ENCODE assay signal across 9 cellular contexts in the genomic region with DNA sequence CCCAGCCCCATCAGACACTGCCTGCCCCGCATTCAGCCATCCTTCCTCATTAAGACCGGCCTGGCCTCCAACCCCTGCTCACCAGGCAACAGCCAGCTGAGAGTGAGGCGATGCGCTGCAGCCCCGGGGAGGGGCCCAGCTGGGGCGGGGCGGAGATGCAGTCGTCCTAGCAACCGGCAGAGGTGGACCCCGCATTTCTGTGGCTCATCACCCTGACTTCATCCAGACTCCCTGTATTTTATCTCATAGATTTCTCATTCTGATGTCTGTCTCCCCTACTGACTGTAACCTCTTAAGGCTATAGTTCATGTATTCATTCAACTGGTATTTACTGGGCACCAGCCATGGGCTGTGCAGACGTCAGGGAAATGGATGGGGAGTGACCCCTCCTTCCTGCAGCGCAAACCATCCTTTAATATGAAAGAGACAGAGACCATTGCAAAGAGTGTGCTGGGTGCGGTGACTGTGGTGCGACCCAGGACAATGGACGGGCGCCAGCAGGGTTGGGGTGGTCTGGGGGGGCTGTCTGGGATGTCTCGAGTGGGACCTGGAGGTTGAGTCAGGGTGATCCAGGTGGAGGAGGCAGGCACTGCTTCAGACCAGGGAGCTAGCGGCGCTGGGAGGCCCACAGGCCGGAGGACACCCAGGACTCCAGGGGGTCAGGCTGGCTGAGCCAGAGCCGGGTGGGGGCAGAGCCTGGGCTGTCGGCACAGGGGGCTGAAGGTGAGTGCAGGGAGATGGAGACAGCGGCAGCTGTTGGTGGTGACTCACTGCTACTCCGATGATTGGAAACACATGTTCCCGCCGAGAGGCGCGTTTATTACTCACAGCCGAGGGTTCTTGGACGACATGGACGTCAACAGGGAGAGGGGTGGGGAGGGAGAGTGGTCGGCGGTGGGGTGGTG. TPM values are rescaled to one million over a fixed set of nuclear protein-coding genes. Genes with fewer than 3 reads are reported as not detected.
A peak's percentile ranks its signal among the peaks of the same experiment; 100 is the strongest.
DNase-seq lines count a peak whose midpoint lies in the region; ATAC-seq, FAIRE-seq and TF ChIP-seq lines count a peak whose summit lies in the region.
"Had no signal": no experiment of that assay in that cellular context is flagged by ENCODE, and none has a peak within 500 bp of the region (broad histone marks: within the 10 kb centered on the region; RNA-seq: fewer than 3 reads in every experiment).

No MANE protein-coding gene starts in this region.

- no peaks in the 10 kb centered on the region for H3K79me2 ChIP-seq in HCT116 (ENCODE audit: insufficient read depth, low read length)

- no peak for TF ChIP-seq RAD21 in HCT116 (IDR thresholded peaks at IDR 0.05; ENCODE audit: low read depth)

- no peaks in the 10 kb centered on the region for H3K36me3 Mint-ChIP-seq in activated T-helper 17 cell treated with anti-CD3 and anti-CD28 coated beads, Interleukin-2, amount 50 U/mL, for 72 hours (ENCODE audit: low read depth)
- peaks cover 0 to 2% of the 10 kb centered on the region in 2 donors for H3K36me3 Mint-ChIP-seq in CD14-positive monocyte

- H3K4me1 ChIP-seq in HCT116 (ENCODE audit: control insufficient read depth in 1 of 2, insufficient read depth in 2 of 2, low read length in 2 of 2) (peaks cover 25 to 64% of the 10 kb centered on the region in 2 experiments), right cardiac atrium (ENCODE audit: control insufficient read depth, insufficient read depth, low read length) (peaks cover 4% of the 10 kb centered on the region), stomach smooth muscle (ENCODE audit: control insufficient read depth, insufficient read depth, low read length) (peaks cover 31% of the 10 kb centered on the region)

- ATAC-seq in HCT116 (peak; percentile 39), right cardiac atrium (peak; percentile 27 to 47)
- ATAC-seq in activated T-helper 17 cell treated with anti-CD3 and anti-CD28 coated beads, Interleukin-2, amount 50 U/mL, for 72 hours (replicated peaks), result no peak

- RAD21 ChIA-PET in HCT116 (lab: Charles Lee; ENCODE audit: low non-redundant PET in 1 of 2, low total read pairs in 2 of 2, uncharacterized antibody in 2 of 2, unreplicated experiment in 2 of 2), result interaction anchor here in 1 of 2 experiments (0.6 kb wide), 1 partner anchor 26 kb away, joined by 3 read pairs; no protein-coding TSS in a partner anchor

- no peaks in the 10 kb centered on the region for H3K9me2 ChIP-seq in HCT116 (ENCODE audit: insufficient read depth)

- TF ChIP-seq CTCF in HCT116 (IDR thresholded peaks at IDR 0.05 in 2 of 3, conservative IDR thresholded peaks at IDR 0.05 in 1 of 3; ENCODE audit: borderline replicate concordance in 1 of 3, insufficient read depth in 1 of 3, low read depth in 2 of 3, low read length in 2 of 3) (no peak), CD14-positive monocyte (IDR thresholded peaks at IDR 0.05) (no peak)

- no peak overlapping the region for H3K4me3 ChIP-seq in HCT116 (replicated peaks in 1 of 2; ENCODE audit: low read depth in 1 of 2, low read length in 2 of 2)
- H3K4me3 ChIP-seq in right cardiac atrium (ENCODE audit: low read length), result no peak overlapping the region
- H3K4me3 ChIP-seq in stomach smooth muscle (ENCODE audit: low read length in 2 of 2), result no peak overlapping the region

- WGBS in right cardiac atrium, result 72% methylated on average over 33 of the region's 33 CpGs

- H3K4me1 Mint-ChIP-seq in activated T-helper 17 cell treated with anti-CD3 and anti-CD28 coated beads, Interleukin-2, amount 50 U/mL, for 72 hours, result peaks cover 4% of the 10 kb centered on the region
- H3K4me1 Mint-ChIP-seq in CD14-positive monocyte, result peaks cover 22% of the 10 kb centered on the region

- H3K4me2 ChIP-seq in HCT116 (ENCODE audit: low read length), result peak overlapping the region; percentile 55

- TF ChIP-seq POLR2A in HCT116 (IDR thresholded peaks at IDR 0.05; ENCODE audit: borderline replicate concordance, extremely low read depth, insufficient read depth, insufficient read length) (no peak), GM12892 (IDR thresholded peaks at IDR 0.05; ENCODE audit: low read depth, low read length) (no peak)

- no peak overlapping the region for H3K4me3 Mint-ChIP-seq in activated T-helper 17 cell treated with anti-CD3 and anti-CD28 coated beads, Interleukin-2, amount 50 U/mL, for 72 hours
- no peak overlapping the region for H3K4me3 Mint-ChIP-seq in CD14-positive monocyte

- H3K9me3 ChIP-seq in HCT116 (ENCODE audit: control insufficient read depth in 1 of 2, insufficient read depth in 1 of 2, low read depth in 1 of 2, low read length in 2 of 2) (no peaks in the 10 kb centered on the region), right cardiac atrium (ENCODE audit: control insufficient read depth, low read length) (no peaks in the 10 kb centered on the region), stomach smooth muscle (ENCODE audit: control insufficient read depth in 2 of 2, low read length in 2 of 2) (no peaks in the 10 kb centered on the region)

- no peaks in the 10 kb centered on the region for H4K20me1 ChIP-seq in HCT116 (ENCODE audit: insufficient read depth)

- H3K9me3 Mint-ChIP-seq in activated T-helper 17 cell treated with anti-CD3 and anti-CD28 coated beads, Interleukin-2, amount 50 U/mL, for 72 hours, result no peaks in the 10 kb centered on the region
- no peaks in the 10 kb centered on the region for H3K9me3 Mint-ChIP-seq in CD14-positive monocyte

- no peaks in the 10 kb centered on the region for H3K27me3 ChIP-seq in HCT116 (ENCODE audit: insufficient read depth, low read length)
- no peaks in the 10 kb centered on the region for H3K27me3 ChIP-seq in right cardiac atrium (ENCODE audit: control insufficient read depth, insufficient read depth)
- H3K27me3 ChIP-seq in stomach smooth muscle (ENCODE audit: control insufficient read depth in 1 of 2, insufficient read depth in 2 of 2, low read length in 2 of 2), result no peaks in the 10 kb centered on the region

- H3K9ac ChIP-seq in HCT116 (ENCODE audit: low read length) (peak overlapping the region; percentile 33; the same call in 1 of the 2 replicates), stomach smooth muscle (ENCODE audit: low read length in 2 of 2) (no peak overlapping the region)

- no peak for FAIRE-seq in GM12892 (lab: Jason Lieb, UNC)

- CTCF ChIA-PET in HCT116 (lab: Charles Lee), result interaction anchor here (1.2 kb wide), 1 partner anchor 36 kb away, joined by 3 read pairs; no protein-coding TSS in a partner anchor

- H3K27ac Mint-ChIP-seq in activated T-helper 17 cell treated with anti-CD3 and anti-CD28 coated beads, Interleukin-2, amount 50 U/mL, for 72 hours, result peak overlapping the region; percentile 54
- H3K27ac Mint-ChIP-seq in CD14-positive monocyte, result peak overlapping the region in 2 of 7 donors; percentile 41

- POLR2A ChIA-PET in HCT116 (lab: Charles Lee), result interaction anchor here (0.9 kb wide), 1 partner anchor 18 kb away, joined by 3 read pairs; no protein-coding TSS in a partner anchor

- intact Hi-C loops in HCT116 (cut with micrococcal nuclease) (no loop called here), right cardiac atrium (cut with DNase I) (no loop called here), CD14-positive monocyte (cut with micrococcal nuclease) (no loop called here)

- H2AFZ ChIP-seq in HCT116 (ENCODE audit: low read depth, low read length, poor library complexity, severe bottlenecking), result peak overlapping the region; percentile 70

- H3K27ac ChIP-seq in HCT116 (ENCODE audit: low read depth, low read length) (no peak overlapping the region; the same call in 1 of the 2 replicates), right cardiac atrium (ENCODE audit: low read length) (no peak overlapping the region), stomach smooth muscle (ENCODE audit: low read length) (peak overlapping the region; percentile 96)

- H3K36me3 ChIP-seq in HCT116 (ENCODE audit: control insufficient read depth in 1 of 2, insufficient read depth in 2 of 2, low read length in 2 of 2) (no peaks in the 10 kb centered on the region), stomach smooth muscle (ENCODE audit: control insufficient read depth in 2 of 2, insufficient read depth in 2 of 2, low read length in 2 of 2) (no peaks in the 10 kb centered on the region)

- BruUV-seq in HCT116 (replicated peaks; lab: Mats Ljungman, UMichigan), result no TSS peak

- DNase-seq in HCT116 (ENCODE audit: low read depth, low spot score), result no peak
- peak; percentile 80 to 83 (median 82) for DNase-seq in right cardiac atrium
- DNase-seq in HuH-7 (ENCODE audit: low spot score), result no peak
- DNase-seq in CD14-positive monocyte (ENCODE audit: low spot score), result no peak
- DNase-seq in GM12892 (ENCODE audit: insufficient read length), result no peak
- no peak for DNase-seq in NCI-H2196 treated with DMSO at 0.1 percent for 48 hours (lab: John Stamatoyannopoulos, UW; ENCODE audit: unreplicated experiment)
- DNase-seq: NCI-H1092 treated with DMSO at 0.1 percent for 48 hours had no signal

- peaks cover 3% of the 10 kb centered on the region for H3K27me3 Mint-ChIP-seq in activated T-helper 17 cell treated with anti-CD3 and anti-CD28 coated beads, Interleukin-2, amount 50 U/mL, for 72 hours
- H3K27me3 Mint-ChIP-seq in CD14-positive monocyte (ENCODE audit: low read depth in 3 of 3), result peaks cover 3 to 9% (median 6%) of the 10 kb centered on the region in 3 donors

TF ChIP-seq in HCT116, 20 proteins besides CTCF, POLR2A, EP300 and RAD21 (continues in another document):
- TF ChIP-seq ZNF274 (IDR thresholded peaks at IDR 0.05; ENCODE audit: low read depth, low read length), result no peak
- TF ChIP-seq SIN3A (IDR thresholded peaks at IDR 0.05; ENCODE audit: low read depth), result no peak
- peak; percentile 37; the same call in 1 of the 2 replicates for TF ChIP-seq CBX3 (IDR thresholded peaks at IDR 0.05; ENCODE audit: low read depth)

RNA-seq across cellular contexts. Expression of a gene that starts 10.5 kb away (rescaled TPM):
- total RNA-seq in HCT116 (2021; ENCODE audit: unreplicated experiment), result 64.8 TPM
- polyA plus RNA-seq in HCT116 (2012), result 42.7 and 52.9 TPM in 2 replicates
- under 1 TPM; 0.74 to 0.86 TPM for total RNA-seq in activated T-helper 17 cell treated with anti-CD3 and anti-CD28 coated beads, Interleukin-2, amount 50 U/mL, for 72 hours
- 100 to 1,000 TPM; 153 to 183 (median 168) TPM for total RNA-seq in right cardiac atrium
- 86.9 TPM for polyA plus RNA-seq in right cardiac atrium
- polyA plus RNA-seq in CD14-positive monocyte, result 1 to 10 TPM; 4.5 to 6.4 TPM
- polyA plus RNA-seq in GM12892 (2012; ENCODE audit: missing spikeins), result not detected

RNA-seq across cellular contexts. Expression of a gene that starts 32.7 kb away (rescaled TPM):
- total RNA-seq in HCT116 (2021; ENCODE audit: unreplicated experiment) (1.9 TPM), right cardiac atrium (1 to 10 TPM in 2 of 4 donors, under 1 TPM in 2; 0.76 to 1.3 (median 1.0) TPM)
- 0.13 and 0.22 TPM in 2 replicates for polyA plus RNA-seq in HCT116 (2012)
- not detected for total RNA-seq in activated T-helper 17 cell treated with anti-CD3 and anti-CD28 coated beads, Interleukin-2, amount 50 U/mL, for 72 hours
- polyA plus RNA-seq in right cardiac atrium (0.57 TPM), CD14-positive monocyte (under 1 TPM in 1 of 2 donors, not detected in 1; 0.38 TPM)
- not detected for polyA plus RNA-seq in GM12892 (2012; ENCODE audit: missing spikeins)

RNA-seq across cellular contexts. Expression of a gene that starts 44.1 kb away (rescaled TPM):
- total RNA-seq in HCT116 (2021; ENCODE audit: unreplicated experiment) (389 TPM), right cardiac atrium (100 to 1,000 TPM; 439 to 581 (median 506) TPM)
- 454 and 562 TPM in 2 replicates for polyA plus RNA-seq in HCT116 (2012)
- total RNA-seq in activated T-helper 17 cell treated with anti-CD3 and anti-CD28 coated beads, Interleukin-2, amount 50 U/mL, for 72 hours, result 10 to 100 TPM; 44.8 to 48.2 TPM
- polyA plus RNA-seq in right cardiac atrium (397 TPM), CD14-positive monocyte (10 to 100 TPM; 11.7 to 12.0 TPM)
- 0.70 TPM for polyA plus RNA-seq in GM12892 (2012; ENCODE audit: missing spikeins)

Comparison
In these comparisons a context has a peak if more than half of its experiments do, and no peak if none do; other contexts are left out.
1. DNase-seq: peak in right cardiac atrium (3 of 3); none in HCT116 (single experiment), HuH-7 (single experiment), CD14-positive monocyte (single experiment), GM12892 (single experiment) and NCI-H2196 treated with DMSO at 0.1 percent for 48 hours (single experiment).
2. RNA of a gene that starts 10.5 kb away (total RNA-seq): 153 to 183 TPM in right cardiac atrium and 64.8 TPM in HCT116 (single experiment); 0.74 to 0.86 TPM in activated T-helper 17 cell treated with anti-CD3 and anti-CD28 coated beads, Interleukin-2, amount 50 U/mL, for 72 hours; every median in the first group is over 10 times any median in the second.